8 cellular contexts compared by ENCODE assay signal in the genomic region with DNA sequence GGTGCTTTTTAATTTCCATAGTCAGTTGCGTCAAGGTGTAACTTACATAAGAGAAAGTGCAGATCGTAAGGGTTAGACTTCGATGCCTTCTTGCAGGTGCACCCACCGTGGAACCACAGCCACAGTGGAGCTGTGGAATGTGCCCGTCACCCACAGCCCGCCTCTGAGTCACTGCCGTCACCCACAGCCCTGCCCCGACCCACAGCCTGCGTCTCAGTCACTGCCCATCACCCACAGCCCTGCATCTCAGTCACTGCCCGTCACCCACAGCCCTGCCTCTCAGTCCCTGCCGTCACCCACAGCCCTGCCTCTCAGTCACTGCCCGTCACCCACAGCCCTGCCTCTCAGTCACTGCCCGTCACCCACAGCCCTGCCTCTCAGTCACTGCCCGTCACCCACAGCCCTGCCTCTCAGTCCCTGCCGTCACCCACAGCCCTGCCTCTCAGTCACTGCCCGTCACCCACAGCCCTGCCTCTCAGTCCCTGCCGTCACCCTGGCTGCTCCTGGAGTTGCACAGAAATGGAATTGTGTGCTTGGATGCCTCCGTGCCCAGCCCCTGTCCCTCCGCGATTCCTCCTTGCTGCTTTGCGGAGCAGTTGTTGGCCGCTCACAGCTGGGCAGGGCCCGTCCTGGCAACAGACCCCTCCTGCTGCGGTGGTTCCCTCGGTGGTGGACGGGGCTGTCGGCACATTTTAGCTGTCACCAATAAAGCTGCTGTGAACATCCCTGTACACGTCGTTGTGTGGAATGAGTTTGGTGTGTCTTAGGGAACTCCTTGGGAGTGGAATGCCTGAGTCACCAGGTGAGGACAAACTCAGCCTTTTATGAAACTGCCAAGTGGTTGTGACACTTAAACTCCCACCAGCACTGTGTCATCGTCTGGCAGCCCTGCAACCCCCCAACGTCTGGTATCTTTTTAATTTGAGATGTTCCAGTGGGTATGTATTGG. TPM values are rescaled to one million over a fixed set of nuclear protein-coding genes. Genes with fewer than 3 reads are reported as not detected.
DNase-seq lines count a peak whose midpoint lies in the region; ATAC-seq and TF ChIP-seq lines count a peak whose summit lies in the region.

No MANE protein-coding gene starts in this region.

- no peaks in the 10 kb centered on the region for H3K27me3 Mint-ChIP-seq in chondrocyte (ENCODE audit: low read depth)

- ATAC-seq in HG02642 (IDR thresholded peaks at IDR 0.05; ENCODE audit: poor library complexity, unreplicated experiment) (no peak), GM19328 (IDR thresholded peaks at IDR 0.05; ENCODE audit: unreplicated experiment) (no peak), GM21381 (IDR thresholded peaks at IDR 0.05; ENCODE audit: unreplicated experiment) (no peak)

- peak overlapping the region; percentile 35 for H3K4me3 Mint-ChIP-seq in chondrocyte (ENCODE audit: unreplicated experiment)

- H3K4me1 Mint-ChIP-seq in chondrocyte (ENCODE audit: low read depth) = peaks cover 46% of the 10 kb centered on the region

- peak overlapping the region; percentile 77 for H3K27ac Mint-ChIP-seq in chondrocyte (ENCODE audit: unreplicated experiment)

- no peak for TF ChIP-seq CTCF in AG04449 (IDR thresholded peaks at IDR 0.05; ENCODE audit: insufficient read depth, low read length, missing control alignments)
- no peak for TF ChIP-seq CTCF in chondrocyte (IDR thresholded peaks at IDR 0.05)

- H3K4me3 ChIP-seq in AG04449 (ENCODE audit: low read depth, low read length) (no peak overlapping the region), skeletal muscle cell (ENCODE audit: low read depth, low read length) (no peak overlapping the region)

- DNase-seq in AG04449 (ENCODE audit: low read depth, low spot score) (peak; percentile 78), LoVo (ENCODE audit: low spot score) (peak; percentile 37), chondrocyte (ENCODE audit: low spot score) (no peak), skeletal muscle cell (ENCODE audit: low read depth) (peak; percentile 90)
- DNase-seq in effector CD4-positive, alpha-beta T cell = no peak

- H3K36me3 Mint-ChIP-seq in chondrocyte (ENCODE audit: low read depth) = no peaks in the 10 kb centered on the region

- CTCF ChIA-PET in AG04449 (lab: Yijun Ruan, JAX) = interaction anchor here (0.7 to 1.1 kb wide), 5 partner anchors 12 to 91 kb away, joined by 3 to 4 read pairs (median 3); no protein-coding TSS in a partner anchor

- POLR2A ChIA-PET in AG04449 (lab: Yijun Ruan, JAX) = interaction anchor here (1.3 to 1.9 kb wide), 3 partner anchors 26 to 39 kb away, joined by 3 to 5 read pairs (median 4); no protein-coding TSS in a partner anchor

- no peaks in the 10 kb centered on the region for H3K9me3 Mint-ChIP-seq in chondrocyte (ENCODE audit: low read depth)

RNA-seq across cellular contexts. Expression of a gene that starts 44.9 kb away (rescaled TPM):
- 1,314 to 1,671 TPM (median 1,646 TPM) in 3 replicates for total RNA-seq in chondrocyte

Comparison
In these comparisons a context has a peak if more than half of its experiments do, and no peak if none do; other contexts are left out.
1. DNase-seq: peak in AG04449 (single experiment), LoVo (single experiment) and skeletal muscle cell (single experiment); none in chondrocyte (single experiment) and effector CD4-positive, alpha-beta T cell (single experiment).